In the genomic region with DNA sequence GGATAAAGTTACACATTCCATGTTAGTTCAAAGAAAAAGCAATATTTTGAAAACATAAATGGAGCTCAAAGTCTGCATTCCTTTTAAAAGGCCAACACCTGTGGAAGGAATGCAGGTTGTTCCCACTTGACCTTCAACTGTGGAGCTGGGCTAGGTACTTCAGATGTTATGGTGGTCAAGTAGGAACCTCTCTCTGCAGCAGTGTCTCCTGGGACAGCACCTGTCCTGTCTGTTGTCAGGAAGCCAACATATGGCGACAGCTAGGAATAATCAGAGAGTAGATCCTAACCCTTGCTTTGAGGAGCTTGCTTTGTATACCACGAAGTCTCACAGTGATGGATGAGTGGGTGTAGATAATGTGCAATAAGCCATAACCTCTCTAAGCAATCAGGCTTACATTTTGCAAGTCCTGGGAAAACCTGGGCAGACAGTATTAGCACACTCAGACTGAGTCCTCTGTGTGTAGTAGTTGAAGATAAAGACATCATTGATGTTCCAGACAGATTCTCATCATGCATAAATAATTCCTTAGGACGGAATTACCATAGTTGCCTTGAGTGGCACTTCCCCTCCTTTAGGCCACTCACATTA, we compare ENCODE assay signal across 14 cellular contexts.
A peak's percentile ranks its signal among the peaks of the same experiment; 100 is the strongest.
DNase-seq lines count a peak whose midpoint lies in the region; ATAC-seq, FAIRE-seq and TF ChIP-seq lines count a peak whose summit lies in the region.
"Had no signal": no experiment of that assay in that cellular context is flagged by ENCODE, and none has a peak within 500 bp of the region (broad histone marks: within the 10 kb centered on the region; RNA-seq: fewer than 3 reads in every experiment).

No MANE protein-coding gene starts in this region.

- no peak for TF ChIP-seq CTCF in HepG2 (CRISPR knock-in tag; IDR thresholded peaks at IDR 0.05)
- TF ChIP-seq CTCF in right lobe of liver (IDR thresholded peaks at IDR 0.05) = no peak

- H3K9me3 ChIP-seq in HepG2 (ENCODE audit: low read length) (no peaks in the 10 kb centered on the region), right lobe of liver (no peaks in the 10 kb centered on the region)
- H3K9me3 ChIP-seq: spleen had no signal

- ATAC-seq in HepG2 (peak; percentile 56), right lobe of liver (no peak)

- no peak overlapping the region for H3K4me2 ChIP-seq in HepG2 (ENCODE audit: low read depth, low read length)

- intact Hi-C loops in HepG2 (cut with micrococcal nuclease; ENCODE audit: unreplicated experiment) (no loop called here), right lobe of liver (cut with DNase I) (no loop called here)

- CTCF ChIA-PET in HepG2 (lab: Yijun Ruan, JAX; ENCODE audit: low intra/inter-chr PET ratio, low total read pairs) = no interaction called here

- no TSS peak for BruUV-seq in HepG2 (replicated peaks; lab: Mats Ljungman, UMichigan)

- in situ Hi-C loops in HepG2 (cut with HindIII; ENCODE audit: extremely low pct_ligation_motif_present, low pct_unique_long_range_greater_than_20kb) = loop anchor here (25.0 kb wide), 1 partner anchor 1062 kb away; no protein-coding TSS in a partner anchor

- no peaks in the 10 kb centered on the region for H3K79me2 ChIP-seq in HepG2 (ENCODE audit: insufficient read depth, low read length)

- no peak overlapping the region for H3K27ac ChIP-seq in HepG2 (ENCODE audit: extremely low read length, insufficient read depth, low read length)
- no peak overlapping the region for H3K27ac ChIP-seq in right lobe of liver
- H3K27ac ChIP-seq: coronary artery, spleen had no signal

- POLR2A ChIA-PET in HepG2 (lab: Yijun Ruan, JAX) = no interaction called here

- TF ChIP-seq EP300 in HepG2 (IDR thresholded peaks at IDR 0.05; ENCODE audit: low read depth in 2 of 2, low read length in 2 of 2) (no peak), HepG2 (CRISPR knock-in tag; IDR thresholded peaks at IDR 0.05; ENCODE audit: borderline replicate concordance) (no peak)

- H3K27me3 ChIP-seq in HepG2 (ENCODE audit: control insufficient read depth in 1 of 2, insufficient read depth in 2 of 2, low read length in 2 of 2) (no peaks in the 10 kb centered on the region), right lobe of liver (no peaks in the 10 kb centered on the region)
- H3K27me3 ChIP-seq: spleen had no signal

- no peak overlapping the region for H3K4me3 ChIP-seq in HepG2 (replicated peaks in 1 of 3; ENCODE audit: insufficient read depth in 1 of 3, low read depth in 2 of 3, low read length in 3 of 3)
- H3K4me3 ChIP-seq in right lobe of liver = no peak overlapping the region
- H3K4me3 ChIP-seq: coronary artery, spleen had no signal

- FAIRE-seq in HepG2 (lab: Jason Lieb, UNC) = peak; percentile 46

- H3K4me1 ChIP-seq in HepG2 (ENCODE audit: insufficient read depth, low read length) (peaks cover 33% of the 10 kb centered on the region), right lobe of liver (no peaks in the 10 kb centered on the region)

- H3K9ac ChIP-seq in HepG2 (ENCODE audit: insufficient read depth, low read depth, low read length) = no peak overlapping the region

- H3K36me3 ChIP-seq in HepG2 (replicated peaks in 1 of 2; ENCODE audit: control insufficient read depth in 1 of 2, insufficient read depth in 2 of 2, low read length in 2 of 2) (no peaks in the 10 kb centered on the region), right lobe of liver (no peaks in the 10 kb centered on the region)
- H3K36me3 ChIP-seq: spleen had no signal

- no peak for TF ChIP-seq RAD21 in HepG2 (CRISPR knock-in tag; IDR thresholded peaks at IDR 0.05)

- DNase-seq in HepG2 (ENCODE audit: low spot score) (peak; percentile 12), right lobe of liver (no peak), NCI-H69 (lab: John Stamatoyannopoulos, UW) (peak; percentile 87), kidney tubule cell (ENCODE audit: low spot score) (peak; percentile 64), activated gamma-delta T cell treated with Interleukin-2 at 50 U/mL for 16 hours (no peak), activated T-cell treated with anti-CD3 and anti-CD28 coated beads for 4 hours (no peak), NCI-H128 (lab: John Stamatoyannopoulos, UW; ENCODE audit: unreplicated experiment) (no peak), NCI-H774 (lab: John Stamatoyannopoulos, UW) (no peak)
- DNase-seq: activated naive CD8-positive, alpha-beta T cell treated with anti-CD3 and anti-CD28 coated beads, Interleukin-2, amount 10 ng/mL, durations not matched to agents 7 days and 5 days; MM.1S; naive B cell; spleen; stimulated activated CD8-positive, alpha-beta memory T cell treated with anti-CD3 and anti-CD28 coated beads, Interleukin-4, amount 100 ng/mL, for 48 hours had no signal

- TF ChIP-seq POLR2A in HepG2 (IDR thresholded peaks at IDR 0.05; ENCODE audit: insufficient read depth in 1 of 2, low read depth in 2 of 2, low read length in 2 of 2) (no peak), right lobe of liver (IDR thresholded peaks at IDR 0.05) (no peak)

- 7% methylated on average over 3 of the region's 3 CpGs for WGBS in HepG2 (ENCODE audit: low lambda C conversion rate)
- no CpG with 5 or more reads among the region's 3 CpGs for WGBS in right lobe of liver (ENCODE audit: insufficient coverage, low coverage, low lambda C conversion rate, missing lambda C conversion rate)

- no peaks in the 10 kb centered on the region for H4K20me1 ChIP-seq in HepG2 (ENCODE audit: insufficient read depth, low read length)

- H2AFZ ChIP-seq in HepG2 (ENCODE audit: low read length) = no peak overlapping the region

TF ChIP-seq in HepG2, 621 proteins besides CTCF, POLR2A, EP300 and RAD21:
- TF ChIP-seq, protein P1, sequence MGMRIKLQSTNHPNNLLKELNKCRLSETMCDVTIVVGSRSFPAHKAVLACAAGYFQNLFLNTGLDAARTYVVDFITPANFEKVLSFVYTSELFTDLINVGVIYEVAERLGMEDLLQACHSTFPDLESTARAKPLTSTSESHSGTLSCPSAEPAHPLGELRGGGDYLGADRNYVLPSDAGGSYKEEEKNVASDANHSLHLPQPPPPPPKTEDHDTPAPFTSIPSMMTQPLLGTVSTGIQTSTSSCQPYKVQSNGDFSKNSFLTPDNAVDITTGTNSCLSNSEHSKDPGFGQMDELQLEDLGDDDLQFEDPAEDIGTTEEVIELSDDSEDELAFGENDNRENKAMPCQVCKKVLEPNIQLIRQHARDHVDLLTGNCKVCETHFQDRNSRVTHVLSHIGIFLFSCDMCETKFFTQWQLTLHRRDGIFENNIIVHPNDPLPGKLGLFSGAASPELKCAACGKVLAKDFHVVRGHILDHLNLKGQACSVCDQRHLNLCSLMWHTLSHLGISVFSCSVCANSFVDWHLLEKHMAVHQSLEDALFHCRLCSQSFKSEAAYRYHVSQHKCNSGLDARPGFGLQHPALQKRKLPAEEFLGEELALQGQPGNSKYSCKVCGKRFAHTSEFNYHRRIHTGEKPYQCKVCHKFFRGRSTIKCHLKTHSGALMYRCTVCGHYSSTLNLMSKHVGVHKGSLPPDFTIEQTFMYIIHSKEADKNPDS (CRISPR knock-in tag; IDR thresholded peaks at IDR 0.05) = no peak
- TF ChIP-seq, protein P2, sequence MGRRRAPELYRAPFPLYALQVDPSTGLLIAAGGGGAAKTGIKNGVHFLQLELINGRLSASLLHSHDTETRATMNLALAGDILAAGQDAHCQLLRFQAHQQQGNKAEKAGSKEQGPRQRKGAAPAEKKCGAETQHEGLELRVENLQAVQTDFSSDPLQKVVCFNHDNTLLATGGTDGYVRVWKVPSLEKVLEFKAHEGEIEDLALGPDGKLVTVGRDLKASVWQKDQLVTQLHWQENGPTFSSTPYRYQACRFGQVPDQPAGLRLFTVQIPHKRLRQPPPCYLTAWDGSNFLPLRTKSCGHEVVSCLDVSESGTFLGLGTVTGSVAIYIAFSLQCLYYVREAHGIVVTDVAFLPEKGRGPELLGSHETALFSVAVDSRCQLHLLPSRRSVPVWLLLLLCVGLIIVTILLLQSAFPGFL (CRISPR knock-in tag; IDR thresholded peaks at IDR 0.05) = no peak
- TF ChIP-seq, protein P3, sequence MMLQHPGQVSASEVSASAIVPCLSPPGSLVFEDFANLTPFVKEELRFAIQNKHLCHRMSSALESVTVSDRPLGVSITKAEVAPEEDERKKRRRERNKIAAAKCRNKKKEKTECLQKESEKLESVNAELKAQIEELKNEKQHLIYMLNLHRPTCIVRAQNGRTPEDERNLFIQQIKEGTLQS (CRISPR knock-in tag; IDR thresholded peaks at IDR 0.05) = no peak
- TF ChIP-seq SP4 (CRISPR knock-in tag; IDR thresholded peaks at IDR 0.05) (no peak), HNF4A (CRISPR knock-in tag; IDR thresholded peaks at IDR 0.05) (peak; percentile 20; the same call in 1 of the 2 replicates), TEAD3 (CRISPR knock-in tag; optimal IDR thresholded peaks at IDR 0.05; ENCODE audit: borderline replicate concordance) (peak; percentile 19), CENPX (CRISPR knock-in tag; IDR thresholded peaks at IDR 0.05) (no peak), MED1 (CRISPR knock-in tag; IDR thresholded peaks at IDR 0.05) (no peak), JUND (CRISPR knock-in tag; IDR thresholded peaks at IDR 0.05) (no peak), POGZ (CRISPR knock-in tag; IDR thresholded peaks at IDR 0.05) (no peak), MIER2 (CRISPR knock-in tag; IDR thresholded peaks at IDR 0.05) (no peak), SIX4 (CRISPR knock-in tag; IDR thresholded peaks at IDR 0.05) (no peak)
- TF ChIP-seq, protein P4, sequence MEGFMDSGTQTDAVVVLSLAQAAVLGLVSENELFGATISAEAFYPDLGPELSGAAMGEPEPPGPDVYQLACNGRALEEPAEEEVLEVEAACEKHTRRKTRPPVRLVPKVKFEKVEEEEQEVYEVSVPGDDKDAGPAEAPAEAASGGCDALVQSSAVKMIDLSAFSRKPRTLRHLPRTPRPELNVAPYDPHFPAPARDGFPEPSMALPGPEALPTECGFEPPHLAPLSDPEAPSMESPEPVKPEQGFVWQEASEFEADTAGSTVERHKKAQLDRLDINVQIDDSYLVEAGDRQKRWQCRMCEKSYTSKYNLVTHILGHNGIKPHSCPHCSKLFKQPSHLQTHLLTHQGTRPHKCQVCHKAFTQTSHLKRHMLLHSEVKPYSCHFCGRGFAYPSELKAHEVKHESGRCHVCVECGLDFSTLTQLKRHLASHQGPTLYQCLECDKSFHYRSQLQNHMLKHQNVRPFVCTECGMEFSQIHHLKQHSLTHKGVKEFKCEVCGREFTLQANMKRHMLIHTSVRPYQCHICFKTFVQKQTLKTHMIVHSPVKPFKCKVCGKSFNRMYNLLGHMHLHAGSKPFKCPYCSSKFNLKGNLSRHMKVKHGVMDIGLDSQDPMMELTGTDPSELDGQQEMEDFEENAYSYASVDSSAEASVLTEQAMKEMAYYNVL (CRISPR knock-in tag; IDR thresholded peaks at IDR 0.05; ENCODE audit: borderline replicate concordance) = no peak
- TF ChIP-seq, protein P5, sequence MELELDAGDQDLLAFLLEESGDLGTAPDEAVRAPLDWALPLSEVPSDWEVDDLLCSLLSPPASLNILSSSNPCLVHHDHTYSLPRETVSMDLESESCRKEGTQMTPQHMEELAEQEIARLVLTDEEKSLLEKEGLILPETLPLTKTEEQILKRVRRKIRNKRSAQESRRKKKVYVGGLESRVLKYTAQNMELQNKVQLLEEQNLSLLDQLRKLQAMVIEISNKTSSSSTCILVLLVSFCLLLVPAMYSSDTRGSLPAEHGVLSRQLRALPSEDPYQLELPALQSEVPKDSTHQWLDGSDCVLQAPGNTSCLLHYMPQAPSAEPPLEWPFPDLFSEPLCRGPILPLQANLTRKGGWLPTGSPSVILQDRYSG (CRISPR knock-in tag; IDR thresholded peaks at IDR 0.05) = no peak

Comparison
In these comparisons a context has a peak if more than half of its experiments do, and no peak if none do; other contexts are left out.
1. DNase-seq: peak in HepG2 (single experiment), NCI-H69 (single experiment) and kidney tubule cell (single experiment); none in right lobe of liver (0 of 3), activated gamma-delta T cell treated with Interleukin-2 at 50 U/mL for 16 hours (single experiment), activated T-cell treated with anti-CD3 and anti-CD28 coated beads for 4 hours (single experiment), NCI-H128 (single experiment) and NCI-H774 (single experiment).